28 cellular contexts compared by ENCODE assay signal in genomic region chr4:76463568-76463967, GRCh38. TPM values are rescaled to one million over a fixed set of nuclear protein-coding genes. Genes with fewer than 3 reads are reported as not detected.
"Had no signal": no experiment of that assay in that cellular context is flagged by ENCODE, and none has a peak within 500 bp of the region (broad histone marks: within the 10 kb centered on the region; RNA-seq: fewer than 3 reads in every experiment).

No MANE protein-coding gene starts in this region.

- H3K27me3 Mint-ChIP-seq: progenitor cell of endocrine pancreas had no signal

- H3K4me1 Mint-ChIP-seq: natural killer cell; stimulated activated effector memory CD8-positive, alpha-beta T cell treated with anti-CD3 and anti-CD28 coated beads, Interleukin-12 subunit alpha, Interleukin-12 subunit beta, amount 100 ng/mL, for 72 hours; stimulated activated naive B cell treated with anti-CD40 and anti-IgM and Interleukin-4, amounts not matched to agents 10 μg/mL and 1 μg/mL and 100 μg/mL, for 72 hours had no signal

- H3K9me3 ChIP-seq: vagina had no signal

- H3K4me3 Mint-ChIP-seq: naive thymus-derived CD4-positive, alpha-beta T cell; natural killer cell; nephron; neural progenitor cell; stimulated activated effector memory CD8-positive, alpha-beta T cell treated with anti-CD3 and anti-CD28 coated beads, Interleukin-12 subunit alpha, Interleukin-12 subunit beta, amount 100 ng/mL, for 72 hours; stimulated activated naive B cell treated with anti-CD40 and anti-IgM and Interleukin-4, amounts not matched to agents 10 μg/mL and 1 μg/mL and 100 μg/mL, for 72 hours; stimulated activated naive CD8-positive, alpha-beta T cell treated with anti-CD3 and anti-CD28 coated beads, Interleukin-15, Interleukin-2, amounts not matched to agents 100 ng/mL and 50 ng/mL, for 24 hours had no signal

- H3K79me2 ChIP-seq: parathyroid adenoma had no signal

- H3K36me3 ChIP-seq: ovary, right lobe of liver, sigmoid colon, stomach, tibial artery, transverse colon, upper lobe of left lung, vagina had no signal

- H3K4me2 ChIP-seq: neural progenitor cell had no signal

- H3K36me3 Mint-ChIP-seq: natural killer cell; stimulated activated effector memory CD8-positive, alpha-beta T cell treated with anti-CD3 and anti-CD28 coated beads, Interleukin-12 subunit alpha, Interleukin-12 subunit beta, amount 100 ng/mL, for 72 hours; stimulated activated naive B cell treated with anti-CD40 and anti-IgM and Interleukin-4, amounts not matched to agents 10 μg/mL and 1 μg/mL and 100 μg/mL, for 72 hours had no signal

- H3K27ac ChIP-seq: neural progenitor cell, ovary, parathyroid adenoma, psoas muscle, right lobe of liver, sigmoid colon, stomach, tibial artery, transverse colon, upper lobe of left lung, vagina had no signal

- H3K4me3 ChIP-seq: neural progenitor cell, ovary, psoas muscle, right lobe of liver, sigmoid colon, stomach, tibial artery, transverse colon, upper lobe of left lung, vagina had no signal

- H3K27ac Mint-ChIP-seq: naive thymus-derived CD4-positive, alpha-beta T cell; natural killer cell; nephron; progenitor cell of endocrine pancreas; stimulated activated effector memory CD8-positive, alpha-beta T cell treated with anti-CD3 and anti-CD28 coated beads, Interleukin-12 subunit alpha, Interleukin-12 subunit beta, amount 100 ng/mL, for 72 hours; stimulated activated naive B cell treated with anti-CD40 and anti-IgM and Interleukin-4, amounts not matched to agents 10 μg/mL and 1 μg/mL and 100 μg/mL, for 72 hours; stimulated activated naive CD8-positive, alpha-beta T cell treated with anti-CD3 and anti-CD28 coated beads, Interleukin-15, Interleukin-2, amounts not matched to agents 100 ng/mL and 50 ng/mL, for 24 hours had no signal

- H2AFZ ChIP-seq: neural progenitor cell, parathyroid adenoma had no signal

- H3K27me3 ChIP-seq: neural progenitor cell, ovary, right lobe of liver, sigmoid colon, stomach, tibial artery, transverse colon, upper lobe of left lung, vagina had no signal

- H3K9ac ChIP-seq: neural progenitor cell, parathyroid adenoma had no signal

- H3K4me1 ChIP-seq: parathyroid adenoma, psoas muscle, stomach, transverse colon, upper lobe of left lung, vagina had no signal

- DNase-seq: naive thymus-derived CD4-positive, alpha-beta T cell; natural killer cell; occipital lobe; ovary; posterior cingulate gyrus; psoas muscle; right cardiac atrium; sigmoid colon; small intestine; stimulated activated CD4-positive, alpha-beta T cell treated with anti-CD3 and anti-CD28 coated beads, Interleukin-15, amount 100 ng/mL, for 24 hours; stimulated activated CD4-positive, alpha-beta T cell treated with anti-CD3 and anti-CD28 coated beads, Interleukin-2, amount 100 ng/mL, for 24 hours; stimulated activated CD4-positive, alpha-beta T cell treated with anti-CD3 and anti-CD28 coated beads, Interleukin-2, amount 100 ng/mL, for 48 hours; stimulated activated CD4-positive, alpha-beta T cell treated with anti-CD3 and anti-CD28 coated beads, Interleukin-4, amount 100 ng/mL, for 24 hours; stimulated activated naive B cell treated with anti-CD40 and anti-IgM and Interleukin-4, amounts not matched to agents 10 μg/mL and 1 μg/mL and 100 μg/mL, for 72 hours; stimulated activated naive CD4-positive, alpha-beta T cell treated with Interleukin-2 at 50 U/mL for 16 hours; stomach; tibial artery; transverse colon; upper lobe of left lung had no signal

RNA-seq across cellular contexts. Expression of gene SHROOM3, which starts 28.5 kb away (rescaled TPM):
- total RNA-seq: naive thymus-derived CD4-positive, alpha-beta T cell had no signal
- polyA plus RNA-seq: naive thymus-derived CD4-positive, alpha-beta T cell had no signal

RNA-seq across cellular contexts. Expression of gene CCDC158, which starts 42.6 kb away (rescaled TPM):
- total RNA-seq: naive thymus-derived CD4-positive, alpha-beta T cell; natural killer cell; progenitor cell of endocrine pancreas; vagina had no signal
- polyA plus RNA-seq: naive thymus-derived CD4-positive, alpha-beta T cell; neural cell; psoas muscle; stomach had no signal
